Comparison of ENCODE assay signal across 19 cellular contexts in genomic region chr19:18840288-18841260, GRCh38. TPM values are rescaled to one million over a fixed set of nuclear protein-coding genes. Genes with fewer than 3 reads are reported as not detected.
A peak's percentile ranks its signal among the peaks of the same experiment; 100 is the strongest.
DNase-seq lines count a peak whose midpoint lies in the region; ATAC-seq, FAIRE-seq and TF ChIP-seq lines count a peak whose summit lies in the region.
"Had no signal": no experiment of that assay in that cellular context is flagged by ENCODE, and none has a peak within 500 bp of the region (broad histone marks: within the 10 kb centered on the region; RNA-seq: fewer than 3 reads in every experiment).

No MANE protein-coding gene starts in this region.

- peaks cover 100% of the 10 kb centered on the region for H3K79me2 ChIP-seq in SK-N-SH (ENCODE audit: insufficient read depth)

- H3K27ac ChIP-seq in SK-N-SH (ENCODE audit: low read depth in 2 of 2, low read length in 1 of 2) (no peak overlapping the region), pancreas (peak overlapping the region in 1 of 4 donors; percentile 5)
- H3K27ac ChIP-seq: heart left ventricle had no signal

- H3K27me3 ChIP-seq in SK-N-SH (ENCODE audit: insufficient read depth) (no peaks in the 10 kb centered on the region), endocrine pancreas (ENCODE audit: control insufficient read depth, insufficient read depth, low read length) (no peaks in the 10 kb centered on the region), pancreas (no peaks in the 10 kb centered on the region)
- H3K27me3 ChIP-seq: heart left ventricle had no signal

- no peak overlapping the region for H3K4me2 ChIP-seq in SK-N-SH
- H3K4me2 ChIP-seq: smooth muscle cell had no signal

- H3K9me2 ChIP-seq in SK-N-SH = no peaks in the 10 kb centered on the region

- intact Hi-C loops in pancreas (cut with DNase I) = loop anchor here in 1 of 3 donors (10.0 kb wide), 1 partner anchor 396 kb away; no protein-coding TSS in a partner anchor

- DNase-seq in SK-N-SH (peak; percentile 27), HuH-7.5 (ENCODE audit: low spot score) (peak; percentile 24), pancreas (peak in 1 of 6 donors; percentile 59), ecto neural progenitor cell (ENCODE audit: low spot score) (no peak), amygdala (lab: John Stamatoyannopoulos, UW) (no peak)
- DNase-seq: activated CD4-positive, alpha-beta T cell treated with anti-CD3 and anti-CD28 coated beads for 36 hours; activated effector memory CD4-positive, alpha-beta T cell treated with Interleukin-2 at 50 U/mL for 16 hours; left cardiac atrium; NCI-H1417; NCI-H524; T-helper 1 cell had no signal

- H3K4me1 ChIP-seq in SK-N-SH (ENCODE audit: control insufficient read depth in 1 of 2, insufficient read depth in 2 of 2, low read depth in 1 of 2, low read length in 1 of 2) (peaks cover 3 to 32% of the 10 kb centered on the region in 2 experiments; a peak in 1 of 4 replicates), endocrine pancreas (ENCODE audit: control insufficient read depth, insufficient read depth, low read length) (peaks cover 14% of the 10 kb centered on the region), pancreas (peaks cover 27 to 39% (median 38%) of the 10 kb centered on the region in 3 donors)

- no peak for TF ChIP-seq CTCF in SK-N-SH (IDR thresholded peaks at IDR 0.05)
- TF ChIP-seq CTCF in pancreas (IDR thresholded peaks at IDR 0.05) = no peak

- H2AFZ ChIP-seq in SK-N-SH (ENCODE audit: low read depth) = no peak overlapping the region

- 93% methylated on average over 17 of the region's 26 CpGs for WGBS in SK-N-SH (ENCODE audit: low lambda C conversion rate)
- WGBS in pancreas, 2 donors = 39% methylated on average over 26 of the region's 26 CpGs

- POLR2A ChIA-PET in SK-N-SH (lab: Yijun Ruan, JAX) = interaction anchor here (1.6 kb wide), 1 partner anchor 9 kb away, joined by 4 read pairs; the partner anchor contains the start of gene UPF1

- no peak for FAIRE-seq in pancreas (lab: Jason Lieb, UNC)

- no peak overlapping the region for H3K9ac ChIP-seq in SK-N-SH
- H3K9ac ChIP-seq in endocrine pancreas (ENCODE audit: control insufficient read depth, insufficient read depth, low read length) = peak overlapping the region; percentile 69

- H3K4me3 ChIP-seq in SK-N-SH (ENCODE audit: low read depth in 2 of 2, low read length in 1 of 2) (no peak overlapping the region), endocrine pancreas (ENCODE audit: control insufficient read depth, insufficient read depth, low read length) (no peak overlapping the region), pancreas (peak overlapping the region in 2 of 4 donors; percentile 6 to 14)
- H3K4me3 ChIP-seq: heart left ventricle, smooth muscle cell had no signal

- H3K9me3 ChIP-seq in SK-N-SH (no peaks in the 10 kb centered on the region), endocrine pancreas (ENCODE audit: control insufficient read depth, low read length) (no peaks in the 10 kb centered on the region), pancreas (no peaks in the 10 kb centered on the region)
- H3K9me3 ChIP-seq: heart left ventricle had no signal

- no peak for TF ChIP-seq EP300 in SK-N-SH (IDR thresholded peaks at IDR 0.05; ENCODE audit: borderline replicate concordance in 1 of 2, low read depth in 1 of 2, low read length in 1 of 2)

- ATAC-seq in SK-N-SH treated with all-trans-retinoic acid at 6 μM for 48 hours (no peak), pancreas (peak in 3 of 4 donors; percentile 8 to 14 (median 11)), GM21723 (IDR thresholded peaks at IDR 0.05; ENCODE audit: unreplicated experiment) (no peak)
- ATAC-seq: activated CD4-positive, alpha-beta T cell treated with anti-CD3 and anti-CD28 coated beads for 36 hours had no signal

- peaks cover 2 to 5% of the 10 kb centered on the region in 2 experiments for H3K36me3 ChIP-seq in SK-N-SH (replicated peaks in 1 of 2; ENCODE audit: control insufficient read depth in 1 of 2, insufficient read depth in 2 of 2, low read length in 1 of 2)
- no peaks in the 10 kb centered on the region for H3K36me3 ChIP-seq in endocrine pancreas (ENCODE audit: control insufficient read depth, insufficient read depth, low read length)
- no peaks in the 10 kb centered on the region for H3K36me3 ChIP-seq in pancreas

- CTCF ChIA-PET in SK-N-SH (lab: Yijun Ruan, JAX) = interaction anchor here (0.7 to 12.6 kb wide), 7 partner anchors 8 to 248 kb away, joined by 3 to 234 read pairs (median 4); partner anchors contain the start of genes REX1BD and UPF1

- TF ChIP-seq RAD21 in SK-N-SH (IDR thresholded peaks at IDR 0.05; ENCODE audit: low read length) = no peak

- peaks cover 8% of the 10 kb centered on the region for H3F3A ChIP-seq in SK-N-SH (replicated peaks; ENCODE audit: insufficient read depth)

- peaks cover 100% of the 10 kb centered on the region for H4K20me1 ChIP-seq in SK-N-SH (ENCODE audit: insufficient read depth)

TF ChIP-seq in SK-N-SH, 30 proteins besides CTCF, POLR2A, EP300 and RAD21 (continues in another document):
- no peak for TF ChIP-seq TAF1 (IDR thresholded peaks at IDR 0.05; ENCODE audit: borderline replicate concordance, low read depth, low read length)
- no peak for TF ChIP-seq JUND (IDR thresholded peaks at IDR 0.05)
- TF ChIP-seq, protein P1, sequence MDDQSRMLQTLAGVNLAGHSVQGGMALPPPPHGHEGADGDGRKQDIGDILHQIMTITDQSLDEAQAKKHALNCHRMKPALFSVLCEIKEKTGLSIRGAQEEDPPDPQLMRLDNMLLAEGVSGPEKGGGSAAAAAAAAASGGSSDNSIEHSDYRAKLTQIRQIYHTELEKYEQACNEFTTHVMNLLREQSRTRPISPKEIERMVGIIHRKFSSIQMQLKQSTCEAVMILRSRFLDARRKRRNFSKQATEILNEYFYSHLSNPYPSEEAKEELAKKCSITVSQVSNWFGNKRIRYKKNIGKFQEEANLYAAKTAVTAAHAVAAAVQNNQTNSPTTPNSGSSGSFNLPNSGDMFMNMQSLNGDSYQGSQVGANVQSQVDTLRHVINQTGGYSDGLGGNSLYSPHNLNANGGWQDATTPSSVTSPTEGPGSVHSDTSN (IDR thresholded peaks at IDR 0.05) = no peak
- no peak for TF ChIP-seq GATA2 (CRISPR knock-in tag; IDR thresholded peaks at IDR 0.05)
- no peak for TF ChIP-seq YY1 (IDR thresholded peaks at IDR 0.05; ENCODE audit: low read depth)
- no peak for TF ChIP-seq RCOR1 (IDR thresholded peaks at IDR 0.05; ENCODE audit: low read length)
- TF ChIP-seq USF2 (IDR thresholded peaks at IDR 0.05; ENCODE audit: borderline replicate concordance, low read depth, low read length) = no peak
- TF ChIP-seq MXI1 (IDR thresholded peaks at IDR 0.05; ENCODE audit: low read depth, low read length) = no peak
- TF ChIP-seq FOXJ3 (CRISPR knock-in tag; IDR thresholded peaks at IDR 0.05) = no peak
- TF ChIP-seq TCF12 (IDR thresholded peaks at IDR 0.05) = no peak

TF ChIP-seq in SK-N-SH treated with all-trans-retinoic acid at 6 μM for 48 hours, 23 proteins besides CTCF, POLR2A, EP300 and RAD21:
- TF ChIP-seq SNAI2 (CRISPR knock-in tag; IDR thresholded peaks at IDR 0.05) = no peak
- no peak for TF ChIP-seq GLIS3 (CRISPR knock-in tag; IDR thresholded peaks at IDR 0.05)
- TF ChIP-seq PPARA (CRISPR knock-in tag; IDR thresholded peaks at IDR 0.05; ENCODE audit: borderline replicate concordance) = no peak
- no peak for TF ChIP-seq PATZ1 (CRISPR knock-in tag; IDR thresholded peaks at IDR 0.05; ENCODE audit: borderline replicate concordance)
- TF ChIP-seq ZNF8 (CRISPR knock-in tag; IDR thresholded peaks at IDR 0.05) = no peak
- no peak for TF ChIP-seq ARNTL (CRISPR knock-in tag; IDR thresholded peaks at IDR 0.05; ENCODE audit: borderline replicate concordance, low read depth)
- TF ChIP-seq BACH2 (CRISPR knock-in tag; IDR thresholded peaks at IDR 0.05; ENCODE audit: borderline replicate concordance) = no peak
- TF ChIP-seq ZC3H10 (CRISPR knock-in tag; IDR thresholded peaks at IDR 0.05) = no peak

RNA-seq across cellular contexts. Expression of gene UPF1, which starts 8.8 kb away (rescaled TPM):
- polyA plus RNA-seq in SK-N-SH (2012; rRNA removed) = 20.3 and 33.3 TPM in 2 replicates
- polyA plus RNA-seq in SK-N-SH (2012; cell fraction: cytosol; rRNA removed) = 15.1 and 18.6 TPM in 2 replicates
- polyA plus RNA-seq in SK-N-SH (2012; cell fraction: nucleus; rRNA removed) = 79.6 and 83.0 TPM in 2 replicates
- total RNA-seq in pancreas = 10 to 100 TPM; 26.3 to 54.4 (median 33.4) TPM
- 10 to 100 TPM; 44.1 to 50.7 TPM for polyA plus RNA-seq in pancreas

RNA-seq across cellular contexts. Expression of gene COMP, which starts 49.5 kb away (rescaled TPM):
- polyA plus RNA-seq in SK-N-SH (2012; rRNA removed) = 0.26 and 0.42 TPM in 2 replicates
- polyA plus RNA-seq in SK-N-SH (2012; cell fraction: cytosol; rRNA removed) = 0.15 and 0.17 TPM in 2 replicates
- 0.35 and 1.6 TPM in 2 replicates for polyA plus RNA-seq in SK-N-SH (2012; cell fraction: nucleus; rRNA removed)
- total RNA-seq in pancreas = 1 to 10 TPM in 2 of 6 donors, under 1 TPM in 4; 0.05 to 3.7 (median 0.59) TPM
- under 1 TPM; 0.23 to 0.49 TPM for polyA plus RNA-seq in pancreas
- total RNA-seq: A172; activated CD4-positive, alpha-beta T cell treated with anti-CD3 and anti-CD28 coated beads for 36 hours; epithelial cell of proximal tubule had no signal
- polyA plus RNA-seq: IgD-negative memory B cell had no signal

RNA-seq across cellular contexts. Expression of gene CERS1, which starts 55.4 kb away (rescaled TPM):
- polyA plus RNA-seq in SK-N-SH (2012; rRNA removed) (5.4 and 7.3 TPM in 2 replicates), pancreas (1 to 10 TPM; 1.7 to 8.3 TPM)
- 3.7 and 5.1 TPM in 2 replicates for polyA plus RNA-seq in SK-N-SH (2012; cell fraction: cytosol; rRNA removed)
- 6.2 and 6.4 TPM in 2 replicates for polyA plus RNA-seq in SK-N-SH (2012; cell fraction: nucleus; rRNA removed)
- under 1 TPM; 0.16 to 0.75 (median 0.33) TPM for total RNA-seq in pancreas
- polyA plus RNA-seq: IgD-negative memory B cell had no signal

Comparison
In these comparisons a context has a peak if more than half of its experiments do, and no peak if none do; other contexts are left out.
1. DNase-seq: peak in SK-N-SH (single experiment) and HuH-7.5 (single experiment); none in ecto neural progenitor cell (single experiment) and amygdala (0 of 56).
2. ATAC-seq: peak in pancreas (3 of 4); none in SK-N-SH treated with all-trans-retinoic acid at 6 μM for 48 hours (single experiment) and GM21723 (single experiment).